In the genomic region with DNA sequence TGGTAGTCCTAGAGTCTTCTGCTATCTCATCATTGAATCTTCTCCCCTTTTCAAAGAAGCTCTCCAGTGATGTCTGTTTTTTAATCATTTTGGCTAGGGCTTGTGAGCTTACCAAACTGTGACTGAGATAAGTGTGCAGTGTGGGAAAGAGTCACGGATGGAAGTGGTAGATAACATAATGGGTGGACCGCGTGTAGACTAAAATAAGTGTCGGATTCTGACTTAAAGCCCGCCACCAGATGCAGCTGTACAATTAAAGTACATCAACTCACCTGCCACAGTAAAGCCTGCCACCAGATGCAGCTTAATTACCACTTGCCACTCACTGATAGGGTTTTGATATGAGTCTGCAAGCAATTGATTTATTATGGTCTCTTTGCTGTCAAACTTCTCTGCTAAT, we compare ENCODE assay signal across 20 cellular contexts.
DNase-seq lines count a peak whose midpoint lies in the region; ATAC-seq, FAIRE-seq and TF ChIP-seq lines count a peak whose summit lies in the region.
"Had no signal": no experiment of that assay in that cellular context is flagged by ENCODE, and none has a peak within 500 bp of the region (broad histone marks: within the 10 kb centered on the region; RNA-seq: fewer than 3 reads in every experiment).

No MANE protein-coding gene starts in this region.

- no peaks in the 10 kb centered on the region for H3K36me3 ChIP-seq in mammary epithelial cell (ENCODE audit: insufficient read depth, low read length)
- no peaks in the 10 kb centered on the region for H3K36me3 ChIP-seq in breast epithelium
- H3K36me3 ChIP-seq in astrocyte (ENCODE audit: insufficient read depth, low read length), result no peaks in the 10 kb centered on the region

- no peak for DNase-seq in mammary epithelial cell
- DNase-seq in breast epithelium (ENCODE audit: low spot score in 2 of 2), result no peak
- DNase-seq in NCI-H69 (lab: John Stamatoyannopoulos, UW), result peak; percentile 41
- DNase-seq in astrocyte (ENCODE audit: low read depth), result no peak
- no peak for DNase-seq in middle frontal gyrus (ENCODE audit: extremely low spot score, low spot score)
- DNase-seq in NK-92 (lab: John Stamatoyannopoulos, UW; ENCODE audit: unreplicated experiment), result no peak
- DNase-seq: C1 segment of cervical spinal cord; CD4-positive, alpha-beta T cell; COR-L47; DMS153; DND-41; GDM1; GOT3; H9 had no signal

- TF ChIP-seq POLR2A in breast epithelium (IDR thresholded peaks at IDR 0.05), result no peak

- H3K4me3 ChIP-seq in mammary epithelial cell (replicated peaks in 1 of 3; ENCODE audit: insufficient read depth in 1 of 3, low read depth in 2 of 3, low read length in 3 of 3) (no peak overlapping the region), breast epithelium (no peak overlapping the region), astrocyte (ENCODE audit: insufficient read depth, low read depth, low read length) (no peak overlapping the region)

- dilution Hi-C loops in mammary epithelial cell (cut with HindIII; ENCODE audit: low sequenced_read_pairs), result no loop called here

- no peak overlapping the region for H3K9ac ChIP-seq in mammary epithelial cell (ENCODE audit: insufficient read depth, low read length)
- no peak overlapping the region for H3K9ac ChIP-seq in astrocyte (ENCODE audit: low read length)

- H3K4me1 Mint-ChIP-seq in astrocyte (ENCODE audit: low read depth, unreplicated experiment), result peaks cover 16% of the 10 kb centered on the region
- H3K4me1 Mint-ChIP-seq: B cell had no signal

- H4K20me1 ChIP-seq in mammary epithelial cell (ENCODE audit: insufficient read depth, low read length) (no peaks in the 10 kb centered on the region), astrocyte (ENCODE audit: insufficient read depth, low read length) (no peaks in the 10 kb centered on the region)

- H3K9me3 Mint-ChIP-seq in astrocyte (ENCODE audit: unreplicated experiment), result no peaks in the 10 kb centered on the region
- H3K9me3 Mint-ChIP-seq: H9 had no signal

- H3K27me3 ChIP-seq in mammary epithelial cell (ENCODE audit: insufficient read depth, low read length) (no peaks in the 10 kb centered on the region), breast epithelium (no peaks in the 10 kb centered on the region), astrocyte (ENCODE audit: insufficient read depth, low read length) (no peaks in the 10 kb centered on the region)

- H3K4me3 Mint-ChIP-seq in astrocyte (ENCODE audit: unreplicated experiment), result no peak overlapping the region
- H3K4me3 Mint-ChIP-seq: B cell; CD4-positive, alpha-beta T cell; H9 had no signal

- 100% methylated on average over 2 of the region's 5 CpGs for WGBS in mammary epithelial cell (ENCODE audit: low coverage, missing lambda C conversion rate)

- H3K4me2 ChIP-seq in mammary epithelial cell (ENCODE audit: insufficient read depth, low read depth, low read length) (no peak overlapping the region), astrocyte (ENCODE audit: low read length) (no peak overlapping the region)

- CTCF ChIA-PET in mammary epithelial cell (lab: Charles Lee; ENCODE audit: low non-redundant PET), result no interaction called here

- no peak for TF ChIP-seq CTCF in mammary epithelial cell (conservative IDR thresholded peaks at IDR 0.05 in 1 of 2, IDR thresholded peaks at IDR 0.05 in 1 of 2; ENCODE audit: extremely low read depth in 1 of 2, insufficient read depth in 1 of 2, low read depth in 1 of 2, low read length in 2 of 2)
- no peak for TF ChIP-seq CTCF in breast epithelium (IDR thresholded peaks at IDR 0.05)
- TF ChIP-seq CTCF in astrocyte (IDR thresholded peaks at IDR 0.05; ENCODE audit: insufficient read depth, low read depth, low read length), result no peak

- no peaks in the 10 kb centered on the region for H3K79me2 ChIP-seq in mammary epithelial cell (ENCODE audit: insufficient read depth, low read length)
- no peaks in the 10 kb centered on the region for H3K79me2 ChIP-seq in astrocyte (ENCODE audit: insufficient read depth, low read length)

- H3K27ac ChIP-seq in mammary epithelial cell (ENCODE audit: insufficient read depth, low read depth, low read length) (no peak overlapping the region), breast epithelium (no peak overlapping the region), astrocyte (ENCODE audit: low read depth, low read length) (no peak overlapping the region)

- peak overlapping the region; percentile 43 for H3K27ac Mint-ChIP-seq in astrocyte (ENCODE audit: unreplicated experiment)
- H3K27ac Mint-ChIP-seq: B cell; CD4-positive, alpha-beta T cell; H9 had no signal

- peak overlapping the region; percentile 1 for H2AFZ ChIP-seq in mammary epithelial cell (ENCODE audit: low read depth, low read length)
- H2AFZ ChIP-seq in astrocyte (ENCODE audit: low read depth, low read length), result no peak overlapping the region

- intact Hi-C loops in mammary epithelial cell (cut with micrococcal nuclease), result no loop called here
- intact Hi-C loops in breast epithelium (cut with DNase I; ENCODE audit: low total_unique reads), result no loop called here

- no peaks in the 10 kb centered on the region for H3K36me3 Mint-ChIP-seq in astrocyte (ENCODE audit: low read depth, unreplicated experiment)

- H3K9me3 ChIP-seq in mammary epithelial cell (replicated peaks; ENCODE audit: insufficient read depth, low read length) (no peaks in the 10 kb centered on the region), breast epithelium (no peaks in the 10 kb centered on the region), astrocyte (ENCODE audit: insufficient read depth, low read depth, low read length) (no peaks in the 10 kb centered on the region)

- BruUV-seq in mammary epithelial cell (replicated peaks; lab: Mats Ljungman, UMichigan), result no TSS peak

- ATAC-seq in GM18517 (IDR thresholded peaks at IDR 0.05; ENCODE audit: unreplicated experiment), result no peak

- no peak for FAIRE-seq in astrocyte (lab: Jason Lieb, UNC)
- FAIRE-seq: A204.1, D721Med, GM12892, GM19239 had no signal

- no peaks in the 10 kb centered on the region for H3K27me3 Mint-ChIP-seq in astrocyte (ENCODE audit: low read depth, unreplicated experiment)
- H3K27me3 Mint-ChIP-seq: B cell; CD4-positive, alpha-beta T cell had no signal

- in situ Hi-C loops in mammary epithelial cell (cut with MboI; ENCODE audit: low sequenced_read_pairs in 2 of 2), result no loop called here

- peaks cover 14% of the 10 kb centered on the region for H3K4me1 ChIP-seq in mammary epithelial cell (ENCODE audit: insufficient read depth, low read length)
- no peaks in the 10 kb centered on the region for H3K4me1 ChIP-seq in breast epithelium
- peaks cover 10% of the 10 kb centered on the region for H3K4me1 ChIP-seq in astrocyte (ENCODE audit: insufficient read depth, low read length)
